ENCODE assay signal across 8 cellular contexts in the genomic region with DNA sequence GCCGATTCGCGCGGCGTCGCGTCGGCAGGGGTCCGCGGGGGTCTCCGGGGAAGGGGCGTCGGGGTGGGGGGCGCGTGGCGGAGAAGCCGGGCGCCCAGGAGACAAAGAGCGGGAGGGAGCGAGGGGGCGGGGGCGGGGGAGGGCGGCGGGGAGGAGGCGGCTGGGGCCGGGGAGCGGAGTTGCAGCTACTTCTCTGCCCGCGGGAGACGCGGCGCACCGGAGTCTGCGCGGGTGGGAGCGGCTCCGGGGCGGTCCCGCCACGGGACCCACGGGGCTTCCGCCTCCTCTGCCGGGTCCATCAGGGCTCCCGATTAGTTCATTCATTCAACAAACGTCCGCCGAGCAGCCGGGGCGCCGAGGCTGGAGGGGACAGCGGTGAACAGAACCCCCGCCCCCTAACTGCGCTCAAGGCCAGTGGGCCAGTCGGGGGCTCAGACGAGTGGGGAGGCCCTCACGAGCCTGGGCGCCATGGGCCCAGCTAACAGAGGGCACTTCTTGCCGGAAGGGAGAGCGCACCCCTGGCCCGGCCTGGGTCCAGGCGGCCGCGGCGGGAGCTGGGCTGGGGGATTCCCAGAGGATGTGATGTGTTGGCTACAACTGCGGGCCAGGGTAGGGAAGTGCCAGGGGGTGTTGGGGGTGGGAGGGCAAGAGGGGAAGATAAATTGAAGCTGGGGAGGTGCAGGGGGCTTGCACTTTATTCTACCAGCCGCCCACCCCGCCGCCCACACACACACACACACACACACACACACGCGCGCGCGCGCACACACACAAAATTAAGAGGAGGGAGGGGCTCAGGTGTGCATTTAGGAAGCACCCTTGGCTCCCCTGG. TPM values are rescaled to one million over a fixed set of nuclear protein-coding genes. Genes with fewer than 3 reads are reported as not detected.
DNase-seq lines count a peak whose midpoint lies in the region; ATAC-seq and TF ChIP-seq lines count a peak whose summit lies in the region.

Gene SAMD14, minus strand, starts transcription at position 215 of the 832 bp plus-strand sequence. CDS start 5,201 bp downstream, outside the sequence.

- DNase-seq in activated CD4-positive, alpha-beta T cell treated with anti-CD3 and anti-CD28 coated beads, Interleukin-2, amount 50 U/mL, for 1 hour, result peak; percentile 46
- no peak for DNase-seq in esophagus squamous epithelium (lab: John Stamatoyannopoulos, UW)

- ATAC-seq in GM18505 (IDR thresholded peaks at IDR 0.05; ENCODE audit: unreplicated experiment) (no peak), HG03442 (IDR thresholded peaks at IDR 0.05; ENCODE audit: unreplicated experiment) (no peak), HG03175 (IDR thresholded peaks at IDR 0.05; ENCODE audit: unreplicated experiment) (no peak), HG03045 (IDR thresholded peaks at IDR 0.05; ENCODE audit: unreplicated experiment) (no peak)

- peaks cover 34% of the 10 kb centered on the region for H3K4me1 ChIP-seq in ACC112 (ENCODE audit: control insufficient read depth, insufficient read depth, low read length, unreplicated experiment)
- H3K4me1 ChIP-seq in esophagus squamous epithelium, result peaks cover 11 to 60% (median 12%) of the 10 kb centered on the region in 3 donors

- H3F3A ChIP-seq in neural cell (ENCODE audit: insufficient read depth, low read length, poor library complexity, severe bottlenecking), result no peaks in the 10 kb centered on the region

- H3K27ac ChIP-seq in ACC112 (ENCODE audit: low read depth, low read length) (no peak within 1 kb of the TSS), esophagus squamous epithelium (peak within 1 kb of the TSS in 2 of 4 donors; percentile 9 to 29), neural cell (ENCODE audit: low read length) (peak within 1 kb of the TSS; percentile 95)

- H3K9me2 ChIP-seq in neural cell (ENCODE audit: insufficient read depth, low read length), result no peaks in the 10 kb centered on the region

- no peaks in the 10 kb centered on the region for H4K20me1 ChIP-seq in neural cell (ENCODE audit: insufficient read depth)

- TF ChIP-seq POLR2A in GM18505 (IDR thresholded peaks at IDR 0.05; ENCODE audit: borderline replicate concordance, extremely low read depth, insufficient read depth, insufficient read length) (peak; percentile 15), esophagus squamous epithelium (IDR thresholded peaks at IDR 0.05) (no peak)

- H3K4me2 ChIP-seq in neural cell (ENCODE audit: low read length), result peak within 1 kb of the TSS; percentile 71

- H3K27me3 ChIP-seq in ACC112 (ENCODE audit: insufficient read depth, low read length), result peaks cover 12% of the 10 kb centered on the region; the same call in 1 of the 2 replicates
- H3K27me3 ChIP-seq in esophagus squamous epithelium, result peaks cover 5 to 41% (median 9%) of the 10 kb centered on the region in 4 donors
- no peaks in the 10 kb centered on the region for H3K27me3 ChIP-seq in neural cell (ENCODE audit: insufficient read depth, low read depth, low read length)

- TF ChIP-seq CTCF in esophagus squamous epithelium (IDR thresholded peaks at IDR 0.05), result no peak
- TF ChIP-seq CTCF in neural cell (IDR thresholded peaks at IDR 0.05; ENCODE audit: poor library complexity, severe bottlenecking), result no peak

- peak; percentile 5 for TF ChIP-seq RAD21 in neural cell (conservative IDR thresholded peaks at IDR 0.05)

- peak within 1 kb of the TSS; percentile 99 for H3K9ac ChIP-seq in neural cell (ENCODE audit: low read length)

- no peak for TF ChIP-seq EP300 in neural cell (conservative IDR thresholded peaks at IDR 0.05; ENCODE audit: poor library complexity, severe bottlenecking)

- H3K9me3 ChIP-seq in esophagus squamous epithelium, result no peaks in the 10 kb centered on the region
- no peaks in the 10 kb centered on the region for H3K9me3 ChIP-seq in neural cell (ENCODE audit: low read length)

- no peaks in the 10 kb centered on the region for H3K79me2 ChIP-seq in ACC112 (ENCODE audit: control insufficient read depth, insufficient read depth, low read length, unreplicated experiment)
- H3K79me2 ChIP-seq in neural cell (replicated peaks; ENCODE audit: insufficient read depth, low read length), result peaks cover 17% of the 10 kb centered on the region

- WGBS in esophagus squamous epithelium, 2 donors, result 6 to 26% methylated on average over 7 to 8 of the region's 74 CpGs

- H3K36me3 ChIP-seq in ACC112 (ENCODE audit: insufficient read depth, low read length), result no peaks in the 10 kb centered on the region
- peaks cover 5 to 12% (median 7%) of the 10 kb centered on the region in 3 donors for H3K36me3 ChIP-seq in esophagus squamous epithelium
- H3K36me3 ChIP-seq in neural cell (ENCODE audit: insufficient read depth, low read length), result no peaks in the 10 kb centered on the region

- H2AFZ ChIP-seq in ACC112 (ENCODE audit: low read length, unreplicated experiment), result peak within 1 kb of the TSS; percentile 14
- peak within 1 kb of the TSS; percentile 14 for H2AFZ ChIP-seq in neural cell (ENCODE audit: low read depth, low read length)

- H3K4me3 ChIP-seq in ACC112 (ENCODE audit: low read depth, low read length) (peak within 1 kb of the TSS; percentile 83), esophagus squamous epithelium (peak within 1 kb of the TSS; percentile 24 to 73 (median 42)), neural cell (ENCODE audit: low read length) (peak within 1 kb of the TSS; percentile 94)

- intact Hi-C loops in esophagus squamous epithelium (cut with DNase I), result no loop called here

TF ChIP-seq in neural cell, 6 proteins besides CTCF, POLR2A, EP300 and RAD21:
- TF ChIP-seq TAF1 (IDR thresholded peaks at IDR 0.05; ENCODE audit: low read depth) (peak; percentile 39), REST (IDR thresholded peaks at IDR 0.05; ENCODE audit: borderline replicate concordance) (no peak)

RNA-seq across cellular contexts. Expression of gene SAMD14, which starts in this region (rescaled TPM):
- total RNA-seq in esophagus squamous epithelium, result under 1 TPM in 1 of 4 donors, not detected in 3; 0.57 TPM
- polyA plus RNA-seq in neural cell, result 105 and 128 TPM in 2 replicates
- polyA minus RNA-seq in neural cell, result 77.2 and 83.0 TPM in 2 replicates

Comparison
In these comparisons a context has a peak if more than half of its experiments do, and no peak if none do; other contexts are left out.
1. H3K4me3 ChIP-seq: peak in every context shown above with its lines; median percentile 94 in neural cell; 83 in ACC112; 42 in esophagus squamous epithelium.